Comparison of ENCODE assay signal across 22 cellular contexts in genomic region chr1:232059726-232060360, GRCh38.
DNase-seq lines count a peak whose midpoint lies in the region; ATAC-seq and FAIRE-seq lines count a peak whose summit lies in the region.
"Had no signal": no experiment of that assay in that cellular context is flagged by ENCODE, and none has a peak within 500 bp of the region (broad histone marks: within the 10 kb centered on the region; RNA-seq: fewer than 3 reads in every experiment).

No MANE protein-coding gene starts in this region.

- no peak for ATAC-seq in HG03457 (IDR thresholded peaks at IDR 0.05; ENCODE audit: unreplicated experiment)
- ATAC-seq: activated CD4-positive, CD25-positive, alpha-beta regulatory T cell treated with anti-CD3 and anti-CD28 coated beads, Interleukin-2, amount 50 U/mL, for 24 hours; HCT116 had no signal

- H3K4me3 Mint-ChIP-seq in CD4-positive, alpha-beta memory T cell, result no peak overlapping the region
- H3K4me3 Mint-ChIP-seq: mesothelial cell of epicardium; neural progenitor cell; T-helper 1 cell treated with Interleukin-12 subunit alpha and Interleukin-12 subunit beta and Interleukin-4 antibody, amounts not matched to agents 30 μg/mL and 1 μg/mL, for 36 hours; type B pancreatic cell had no signal

- H3K36me3 ChIP-seq in small intestine (ENCODE audit: control insufficient read depth in 2 of 2, insufficient read depth in 2 of 2, low read length in 2 of 2), result no peaks in the 10 kb centered on the region
- H3K36me3 ChIP-seq in CD4-positive, alpha-beta memory T cell (ENCODE audit: insufficient read depth, low read length), result no peaks in the 10 kb centered on the region
- H3K36me3 ChIP-seq: BLaER1 treated with 17β-estradiol and CSF1 and Interleukin-3, amounts not matched to agents 10 nM and 100 nM; neural progenitor cell had no signal

- H3K27ac Mint-ChIP-seq in CD4-positive, alpha-beta memory T cell, result no peak overlapping the region
- H3K27ac Mint-ChIP-seq: mesothelial cell of epicardium; neural progenitor cell; T-helper 1 cell treated with Interleukin-12 subunit alpha and Interleukin-12 subunit beta and Interleukin-4 antibody, amounts not matched to agents 30 μg/mL and 1 μg/mL, for 36 hours; type B pancreatic cell had no signal

- H3K27ac ChIP-seq in small intestine (ENCODE audit: low read depth in 1 of 2, low read length in 1 of 2), result no peak overlapping the region
- no peak overlapping the region for H3K27ac ChIP-seq in CD4-positive, alpha-beta memory T cell (ENCODE audit: low read depth, low read length)
- H3K27ac ChIP-seq: BLaER1 treated with 17β-estradiol and CSF1 and Interleukin-3, amounts not matched to agents 10 nM and 100 nM; neural progenitor cell had no signal

- peaks cover 0 to 4% of the 10 kb centered on the region in 2 donors for H3K36me3 Mint-ChIP-seq in CD4-positive, alpha-beta memory T cell
- H3K36me3 Mint-ChIP-seq: mesothelial cell of epicardium, type B pancreatic cell had no signal

- H3K4me3 ChIP-seq in small intestine (ENCODE audit: low read depth in 1 of 2, low read length in 2 of 2), result no peak overlapping the region
- no peak overlapping the region for H3K4me3 ChIP-seq in CD4-positive, alpha-beta memory T cell (ENCODE audit: low read length in 2 of 2)
- H3K4me3 ChIP-seq: BLaER1 treated with 17β-estradiol and CSF1 and Interleukin-3, amounts not matched to agents 10 nM and 100 nM; neural progenitor cell had no signal

- FAIRE-seq in small intestine (lab: Jason Lieb, UNC), result no peak
- FAIRE-seq: GM19239 had no signal

- H3K9me3 Mint-ChIP-seq in CD4-positive, alpha-beta memory T cell, result peaks cover 0 to 2% (median 0%) of the 10 kb centered on the region in 8 donors
- H3K9me3 Mint-ChIP-seq: mesothelial cell of epicardium; T-helper 1 cell treated with Interleukin-12 subunit alpha and Interleukin-12 subunit beta and Interleukin-4 antibody, amounts not matched to agents 30 μg/mL and 1 μg/mL, for 36 hours; type B pancreatic cell had no signal

- 20 to 73% (median 48%) methylated on average over 8 of the region's 8 CpGs for WGBS in small intestine, 3 donors

- CTCF ChIA-PET in CD4-positive, alpha-beta memory T cell (lab: Charles Lee; ENCODE audit: partially characterized antibody), result no interaction called here

- H3K4me1 Mint-ChIP-seq in CD4-positive, alpha-beta memory T cell, result no peaks in the 10 kb centered on the region
- H3K4me1 Mint-ChIP-seq: mesothelial cell of epicardium had no signal

- intact Hi-C loops in CD4-positive, alpha-beta memory T cell (cut with micrococcal nuclease), result no loop called here

- DNase-seq in NCI-H1694 treated with DMSO at 0.1 percent for 48 hours (lab: John Stamatoyannopoulos, UW) (peak; percentile 18), NCI-H1694 (lab: John Stamatoyannopoulos, UW) (no peak), NCI-H510A treated with DMSO at 0.1 percent for 48 hours (lab: John Stamatoyannopoulos, UW) (peak; percentile 71), cerebellar cortex (ENCODE audit: low spot score) (peak; percentile 91), small intestine (peak; percentile 38), RKO (ENCODE audit: low spot score) (no peak)
- no peak for DNase-seq in CD4-positive, alpha-beta memory T cell
- DNase-seq: 8988T; activated gamma-delta T cell treated with Interleukin-2 at 50 U/mL for 16 hours; NCI-H2081 treated with DMSO at 0.1 percent for 48 hours; Right ventricle myocardium superior; stimulated activated CD4-positive, alpha-beta T cell treated with anti-CD3 and anti-CD28 coated beads, Interleukin-15, amount 100 ng/mL, for 24 hours; stimulated activated naive CD4-positive, alpha-beta T cell treated with Interleukin-2 at 50 U/mL for 16 hours had no signal

- POLR2A ChIA-PET in CD4-positive, alpha-beta memory T cell (lab: Charles Lee; ENCODE audit: partially characterized antibody), result no interaction called here

- no peaks in the 10 kb centered on the region for H3K9me3 ChIP-seq in small intestine (ENCODE audit: control insufficient read depth, low read depth)
- no peaks in the 10 kb centered on the region for H3K9me3 ChIP-seq in CD4-positive, alpha-beta memory T cell (ENCODE audit: control insufficient read depth in 1 of 2, low read length in 2 of 2)
- H3K9me3 ChIP-seq: BLaER1 treated with 17β-estradiol and CSF1 and Interleukin-3, amounts not matched to agents 10 nM and 100 nM had no signal

- peaks cover 2 to 4% of the 10 kb centered on the region in 2 donors for H3K27me3 Mint-ChIP-seq in CD4-positive, alpha-beta memory T cell

- H3K27me3 ChIP-seq in small intestine (ENCODE audit: control insufficient read depth in 2 of 2, insufficient read depth in 2 of 2, low read length in 2 of 2), result no peaks in the 10 kb centered on the region
- no peaks in the 10 kb centered on the region for H3K27me3 ChIP-seq in CD4-positive, alpha-beta memory T cell (ENCODE audit: insufficient read depth, low read length)
- H3K27me3 ChIP-seq: BLaER1 treated with 17β-estradiol and CSF1 and Interleukin-3, amounts not matched to agents 10 nM and 100 nM; neural progenitor cell had no signal

- H3K4me1 ChIP-seq in small intestine (ENCODE audit: control insufficient read depth in 2 of 2, insufficient read depth in 1 of 2, low read depth in 1 of 2, low read length in 1 of 2), result no peaks in the 10 kb centered on the region
- no peaks in the 10 kb centered on the region for H3K4me1 ChIP-seq in CD4-positive, alpha-beta memory T cell (ENCODE audit: insufficient read depth, low read length)
- H3K4me1 ChIP-seq: BLaER1 treated with 17β-estradiol and CSF1 and Interleukin-3, amounts not matched to agents 10 nM and 100 nM had no signal

Comparison
In these comparisons a context has a peak if more than half of its experiments do, and no peak if none do; other contexts are left out.
1. DNase-seq: peak in NCI-H1694 treated with DMSO at 0.1 percent for 48 hours (single experiment), NCI-H510A treated with DMSO at 0.1 percent for 48 hours (single experiment), cerebellar cortex (single experiment) and small intestine (single experiment); none in NCI-H1694 (single experiment), CD4-positive, alpha-beta memory T cell (0 of 5) and RKO (single experiment).